In genomic region chr12:48164456-48164855, GRCh38 we compare ENCODE assay signal across 15 cellular contexts. TPM values are rescaled to one million over a fixed set of nuclear protein-coding genes. Genes with fewer than 3 reads are reported as not detected.
DNase-seq lines count a peak whose midpoint lies in the region; FAIRE-seq and TF ChIP-seq lines count a peak whose summit lies in the region.
"Had no signal": no experiment of that assay in that cellular context is flagged by ENCODE, and none has a peak within 500 bp of the region (broad histone marks: within the 10 kb centered on the region; RNA-seq: fewer than 3 reads in every experiment).

No MANE protein-coding gene starts in this region.

- no peaks in the 10 kb centered on the region for H3K27me3 Mint-ChIP-seq in brain
- H3K27me3 Mint-ChIP-seq in activated naive CD4-positive, alpha-beta T cell treated with anti-CD3 and anti-CD28 coated beads for 36 hours (ENCODE audit: low read depth), result no peaks in the 10 kb centered on the region

- CTCF ChIA-PET in activated naive CD4-positive, alpha-beta T cell treated with anti-CD3 and anti-CD28 coated beads for 36 hours (lab: Charles Lee), result interaction anchor here (0.6 to 2.7 kb wide), 11 partner anchors 12 to 422 kb away, joined by 3 to 12 read pairs (median 3); partner anchors contain the start of gene TMEM106C

- H3K36me3 Mint-ChIP-seq in brain, result no peaks in the 10 kb centered on the region
- H3K36me3 Mint-ChIP-seq in activated naive CD4-positive, alpha-beta T cell treated with anti-CD3 and anti-CD28 coated beads for 36 hours (ENCODE audit: low read depth), result no peaks in the 10 kb centered on the region

- peak overlapping the region in 1 of 5 experiments; percentile 61 for H3K4me3 Mint-ChIP-seq in brain
- H3K4me3 Mint-ChIP-seq in activated naive CD4-positive, alpha-beta T cell treated with anti-CD3 and anti-CD28 coated beads for 36 hours, result no peak overlapping the region
- H3K4me3 Mint-ChIP-seq: CD8-positive, alpha-beta memory T cell; GM23338 had no signal

- H3K4me1 Mint-ChIP-seq in brain, result peaks cover 24% of the 10 kb centered on the region
- H3K4me1 Mint-ChIP-seq in activated naive CD4-positive, alpha-beta T cell treated with anti-CD3 and anti-CD28 coated beads for 36 hours (ENCODE audit: low read depth), result peaks cover 12% of the 10 kb centered on the region
- H3K4me1 Mint-ChIP-seq: CD8-positive, alpha-beta memory T cell; GM23338 had no signal

- H3K27ac Mint-ChIP-seq in brain, result peak overlapping the region in 3 of 5 experiments; percentile 47 to 76 (median 66)
- no peak overlapping the region for H3K27ac Mint-ChIP-seq in activated naive CD4-positive, alpha-beta T cell treated with anti-CD3 and anti-CD28 coated beads for 36 hours
- H3K27ac Mint-ChIP-seq: CD8-positive, alpha-beta memory T cell; GM23338 had no signal

- TF ChIP-seq CTCF in brain (conservative IDR thresholded peaks at IDR 0.05) (no peak), D721Med (IDR thresholded peaks at IDR 0.05; ENCODE audit: insufficient read depth, missing control alignments) (no peak)

- H3K9me3 Mint-ChIP-seq in brain, result no peaks in the 10 kb centered on the region
- no peaks in the 10 kb centered on the region for H3K9me3 Mint-ChIP-seq in activated naive CD4-positive, alpha-beta T cell treated with anti-CD3 and anti-CD28 coated beads for 36 hours
- H3K9me3 Mint-ChIP-seq: CD8-positive, alpha-beta memory T cell; GM23338 had no signal

- FAIRE-seq in frontal cortex (lab: Jason Lieb, UNC) (peak; percentile 30), D721Med (lab: Jason Lieb, UNC) (no peak)

- DNase-seq in COLO829 (ENCODE audit: low spot score) (peak; percentile 57), frontal cortex (ENCODE audit: low spot score in 2 of 2) (no peak), pons (ENCODE audit: low spot score) (peak; percentile 64), NCI-H510A (lab: John Stamatoyannopoulos, UW) (no peak), D721Med (ENCODE audit: insufficient read length, low spot score) (no peak), iPS-NIHi7 (ENCODE audit: extremely low spot score) (no peak)
- no peak for DNase-seq in activated naive CD4-positive, alpha-beta T cell treated with anti-CD3 and anti-CD28 coated beads for 36 hours
- DNase-seq: DMS 273 treated with DMSO at 0.1 percent for 48 hours had no signal

- intact Hi-C loops in activated naive CD4-positive, alpha-beta T cell treated with anti-CD3 and anti-CD28 coated beads for 36 hours (cut with micrococcal nuclease), result loop anchor here (2.0 to 10.0 kb wide), 2 partner anchors 326 to 420 kb away; no protein-coding TSS in a partner anchor

RNA-seq across cellular contexts. Expression of gene ASB8, which starts 7.1 kb away (rescaled TPM):
- 26.6 TPM for polyA plus RNA-seq in brain (ENCODE audit: insufficient read depth, low read depth, low replicate concordance)
- 37.1 TPM for total RNA-seq in frontal cortex
- total RNA-seq in activated naive CD4-positive, alpha-beta T cell treated with anti-CD3 and anti-CD28 coated beads for 36 hours, result 10 to 100 TPM; 36.7 to 47.9 TPM

RNA-seq across cellular contexts. Expression of gene CCDC184, which starts 19.0 kb away (rescaled TPM):
- 8.9 TPM for polyA plus RNA-seq in brain (ENCODE audit: insufficient read depth, low read depth, low replicate concordance)
- 18.8 TPM for total RNA-seq in frontal cortex
- under 1 TPM in 1 of 2 experiments, not detected in 1; 0.14 TPM for total RNA-seq in activated naive CD4-positive, alpha-beta T cell treated with anti-CD3 and anti-CD28 coated beads for 36 hours

RNA-seq across cellular contexts. Expression of gene OR10AD1, which starts 38.6 kb away (rescaled TPM):
- polyA plus RNA-seq in brain (ENCODE audit: insufficient read depth, low read depth, low replicate concordance), result not detected
- not detected for total RNA-seq in frontal cortex
- not detected for total RNA-seq in activated naive CD4-positive, alpha-beta T cell treated with anti-CD3 and anti-CD28 coated beads for 36 hours
- total RNA-seq: A673; CD8-positive, alpha-beta memory T cell; Daoy; GM23338; H7; HT1080 had no signal
- polyA plus RNA-seq: CD8-positive, alpha-beta memory T cell; GM23338 had no signal

RNA-seq across cellular contexts. Expression of gene PFKM, which starts 45.3 kb away (rescaled TPM):
- 51.4 TPM for polyA plus RNA-seq in brain (ENCODE audit: insufficient read depth, low read depth, low replicate concordance)
- total RNA-seq in frontal cortex, result 104 TPM
- 10 to 100 TPM; 68.2 to 71.9 TPM for total RNA-seq in activated naive CD4-positive, alpha-beta T cell treated with anti-CD3 and anti-CD28 coated beads for 36 hours

RNA-seq across cellular contexts. Expression of gene SENP1, which starts 58.6 kb away (rescaled TPM):
- polyA plus RNA-seq in brain (ENCODE audit: insufficient read depth, low read depth, low replicate concordance), result 9.5 TPM
- total RNA-seq in frontal cortex, result 39.1 TPM
- total RNA-seq in activated naive CD4-positive, alpha-beta T cell treated with anti-CD3 and anti-CD28 coated beads for 36 hours, result 10 to 100 TPM; 41.4 to 47.8 TPM

Comparison
In these comparisons a context has a peak if more than half of its experiments do, and no peak if none do; other contexts are left out.
1. DNase-seq: peak in COLO829 (single experiment) and pons (single experiment); none in frontal cortex (0 of 2), NCI-H510A (single experiment), D721Med (single experiment), activated naive CD4-positive, alpha-beta T cell treated with anti-CD3 and anti-CD28 coated beads for 36 hours (single experiment) and iPS-NIHi7 (single experiment).
2. RNA of gene CCDC184, which starts 19.0 kb away (total RNA-seq): 18.8 TPM in frontal cortex (single experiment); 0.14 TPM in activated naive CD4-positive, alpha-beta T cell treated with anti-CD3 and anti-CD28 coated beads for 36 hours; every median in the first group is over 10 times any median in the second.